14 cellular contexts compared by ENCODE assay signal in the genomic region with DNA sequence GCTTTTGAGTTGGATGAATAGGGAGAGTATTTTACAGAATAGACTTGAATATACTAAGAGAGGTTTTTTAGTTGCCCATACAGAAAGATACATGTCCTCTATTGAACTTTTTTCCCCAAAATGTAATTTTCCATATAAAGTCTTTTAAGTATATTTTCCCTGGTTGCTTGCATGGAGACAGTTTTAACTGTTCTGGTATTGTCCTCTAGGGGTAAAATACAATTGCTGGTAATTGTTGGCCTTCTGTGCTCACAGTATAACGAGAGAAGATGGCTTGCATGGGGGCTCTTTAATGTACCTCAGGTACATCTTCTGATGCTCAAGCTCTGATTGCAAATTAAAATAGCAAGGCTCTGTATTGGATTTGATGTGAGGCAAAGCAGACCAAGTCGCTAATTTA.
DNase-seq lines count a peak whose midpoint lies in the region; ATAC-seq, FAIRE-seq and TF ChIP-seq lines count a peak whose summit lies in the region.
"Had no signal": no experiment of that assay in that cellular context is flagged by ENCODE, and none has a peak within 500 bp of the region (broad histone marks: within the 10 kb centered on the region; RNA-seq: fewer than 3 reads in every experiment).

No MANE protein-coding gene starts in this region.

- H3K27ac Mint-ChIP-seq in astrocyte (ENCODE audit: unreplicated experiment): no peak overlapping the region
- no peak overlapping the region for H3K27ac Mint-ChIP-seq in nephron progenitor cell
- H3K27ac Mint-ChIP-seq: GM23338 had no signal

- H3K79me2 ChIP-seq in SK-N-SH (ENCODE audit: insufficient read depth) (no peaks in the 10 kb centered on the region), astrocyte (ENCODE audit: insufficient read depth, low read length) (no peaks in the 10 kb centered on the region), neural cell (replicated peaks; ENCODE audit: insufficient read depth, low read length) (no peaks in the 10 kb centered on the region)

- no peaks in the 10 kb centered on the region for H3K4me1 ChIP-seq in SK-N-SH (ENCODE audit: control insufficient read depth in 1 of 2, insufficient read depth in 2 of 2, low read depth in 1 of 2, low read length in 1 of 2)
- H3K4me1 ChIP-seq in astrocyte (ENCODE audit: insufficient read depth, low read length): peaks cover 2% of the 10 kb centered on the region
- H3K4me1 ChIP-seq: BLaER1 treated with 17β-estradiol and CSF1 and Interleukin-3, amounts not matched to agents 10 nM and 100 nM had no signal

- ATAC-seq in SK-N-SH treated with all-trans-retinoic acid at 6 μM for 48 hours (no peak), GM21619 (IDR thresholded peaks at IDR 0.05; ENCODE audit: unreplicated experiment) (no peak), GM18517 (IDR thresholded peaks at IDR 0.05; ENCODE audit: unreplicated experiment) (no peak)
- ATAC-seq: GM23338 had no signal

- TF ChIP-seq RAD21 in SK-N-SH (IDR thresholded peaks at IDR 0.05; ENCODE audit: low read length): no peak
- TF ChIP-seq RAD21 in neural cell (conservative IDR thresholded peaks at IDR 0.05): no peak

- no peaks in the 10 kb centered on the region for H4K20me1 ChIP-seq in SK-N-SH (ENCODE audit: insufficient read depth)
- H4K20me1 ChIP-seq in astrocyte (ENCODE audit: insufficient read depth, low read length): no peaks in the 10 kb centered on the region
- no peaks in the 10 kb centered on the region for H4K20me1 ChIP-seq in neural cell (ENCODE audit: insufficient read depth)

- DNase-seq in SK-N-SH: no peak
- DNase-seq in astrocyte (ENCODE audit: low read depth): no peak
- DNase-seq in nephron progenitor cell: no peak
- DNase-seq in UCSD-AML1 (lab: John Stamatoyannopoulos, UW; ENCODE audit: unreplicated experiment): no peak
- DNase-seq: 8988T; ACHN; CD4-positive, CD25-positive, alpha-beta regulatory T cell had no signal

- no peaks in the 10 kb centered on the region for H3K9me3 ChIP-seq in SK-N-SH
- no peaks in the 10 kb centered on the region for H3K9me3 ChIP-seq in astrocyte (ENCODE audit: insufficient read depth, low read depth, low read length)
- H3K9me3 ChIP-seq in neural cell (ENCODE audit: low read length): no peaks in the 10 kb centered on the region
- H3K9me3 ChIP-seq: BLaER1 treated with 17β-estradiol and CSF1 and Interleukin-3, amounts not matched to agents 10 nM and 100 nM; HAP-1 had no signal

- CTCF ChIA-PET in SK-N-SH (lab: Yijun Ruan, JAX): interaction anchor here (0.8 to 1.9 kb wide), 2 partner anchors 12 to 17 kb away, joined by 3 to 5 read pairs; no protein-coding TSS in a partner anchor

- 57% methylated on average over 2 of the region's 2 CpGs for WGBS in SK-N-SH (ENCODE audit: low lambda C conversion rate)

- TF ChIP-seq EP300 in SK-N-SH (IDR thresholded peaks at IDR 0.05; ENCODE audit: borderline replicate concordance in 1 of 2, low read depth in 1 of 2, low read length in 1 of 2): no peak
- TF ChIP-seq EP300 in neural cell (conservative IDR thresholded peaks at IDR 0.05; ENCODE audit: poor library complexity, severe bottlenecking): no peak

- H3K27me3 Mint-ChIP-seq in astrocyte (ENCODE audit: low read depth, unreplicated experiment): no peaks in the 10 kb centered on the region
- no peaks in the 10 kb centered on the region for H3K27me3 Mint-ChIP-seq in nephron progenitor cell (ENCODE audit: low read depth, poor library complexity)
- H3K27me3 Mint-ChIP-seq: CD4-positive, CD25-positive, alpha-beta regulatory T cell had no signal

- POLR2A ChIA-PET in SK-N-SH (lab: Yijun Ruan, JAX): no interaction called here

- no peak overlapping the region for H3K27ac ChIP-seq in SK-N-SH (ENCODE audit: low read depth in 2 of 2, low read length in 1 of 2)
- no peak overlapping the region for H3K27ac ChIP-seq in astrocyte (ENCODE audit: low read depth, low read length)
- H3K27ac ChIP-seq in neural cell (ENCODE audit: low read length): peak overlapping the region; percentile 20
- H3K27ac ChIP-seq: BLaER1 treated with 17β-estradiol and CSF1 and Interleukin-3, amounts not matched to agents 10 nM and 100 nM had no signal

- TF ChIP-seq CTCF in SK-N-SH (IDR thresholded peaks at IDR 0.05) (0 out of 2 replicates have a peak, but pooled peaks have one; percentile 8), astrocyte (IDR thresholded peaks at IDR 0.05; ENCODE audit: insufficient read depth, low read depth, low read length) (no peak), neural cell (IDR thresholded peaks at IDR 0.05; ENCODE audit: poor library complexity, severe bottlenecking) (no peak), nephron progenitor cell (IDR thresholded peaks at IDR 0.05) (no peak)

- H2AFZ ChIP-seq in SK-N-SH (ENCODE audit: low read depth): no peak overlapping the region
- no peak overlapping the region for H2AFZ ChIP-seq in astrocyte (ENCODE audit: low read depth, low read length)
- H2AFZ ChIP-seq in neural cell (ENCODE audit: low read depth, low read length): no peak overlapping the region
- H2AFZ ChIP-seq: GM23338 had no signal

- H3K4me2 ChIP-seq in SK-N-SH (no peak overlapping the region), astrocyte (ENCODE audit: low read length) (no peak overlapping the region), neural cell (ENCODE audit: low read length) (no peak overlapping the region)
- H3K4me2 ChIP-seq: BLaER1 treated with 17β-estradiol and CSF1 and Interleukin-3, amounts not matched to agents 10 nM and 100 nM; GM23338 had no signal

- no peaks in the 10 kb centered on the region for H3K9me3 Mint-ChIP-seq in astrocyte (ENCODE audit: unreplicated experiment)
- no peaks in the 10 kb centered on the region for H3K9me3 Mint-ChIP-seq in nephron progenitor cell
- H3K9me3 Mint-ChIP-seq: CD4-positive, CD25-positive, alpha-beta regulatory T cell; GM23338 had no signal

- no peak overlapping the region for H3K4me3 ChIP-seq in SK-N-SH (ENCODE audit: low read depth in 2 of 2, low read length in 1 of 2)
- H3K4me3 ChIP-seq in astrocyte (ENCODE audit: insufficient read depth, low read depth, low read length): no peak overlapping the region
- H3K4me3 ChIP-seq in neural cell (ENCODE audit: low read length): no peak overlapping the region
- H3K4me3 ChIP-seq: BLaER1 treated with 17β-estradiol and CSF1 and Interleukin-3, amounts not matched to agents 10 nM and 100 nM; GM23338; HAP-1 had no signal

- no peaks in the 10 kb centered on the region for H3K27me3 ChIP-seq in SK-N-SH (ENCODE audit: insufficient read depth)
- no peaks in the 10 kb centered on the region for H3K27me3 ChIP-seq in astrocyte (ENCODE audit: insufficient read depth, low read length)
- no peaks in the 10 kb centered on the region for H3K27me3 ChIP-seq in neural cell (ENCODE audit: insufficient read depth, low read depth, low read length)

- no peaks in the 10 kb centered on the region for H3K9me2 ChIP-seq in SK-N-SH
- no peaks in the 10 kb centered on the region for H3K9me2 ChIP-seq in neural cell (ENCODE audit: insufficient read depth, low read length)

- H3K4me1 Mint-ChIP-seq in astrocyte (ENCODE audit: low read depth, unreplicated experiment) (peaks cover 12% of the 10 kb centered on the region), nephron progenitor cell (peaks cover 24% of the 10 kb centered on the region)

- H3K9ac ChIP-seq in SK-N-SH: no peak overlapping the region
- no peak overlapping the region for H3K9ac ChIP-seq in astrocyte (ENCODE audit: low read length)
- no peak overlapping the region for H3K9ac ChIP-seq in neural cell (ENCODE audit: low read length)
- H3K9ac ChIP-seq: BLaER1 treated with 17β-estradiol and CSF1 and Interleukin-3, amounts not matched to agents 10 nM and 100 nM had no signal

- H3K4me3 Mint-ChIP-seq in astrocyte (ENCODE audit: unreplicated experiment) (no peak overlapping the region), nephron progenitor cell (no peak overlapping the region)
- H3K4me3 Mint-ChIP-seq: CD4-positive, CD25-positive, alpha-beta regulatory T cell; GM23338 had no signal

- H3K36me3 ChIP-seq in SK-N-SH (replicated peaks in 1 of 2; ENCODE audit: control insufficient read depth in 1 of 2, insufficient read depth in 2 of 2, low read length in 1 of 2) (no peaks in the 10 kb centered on the region), astrocyte (ENCODE audit: insufficient read depth, low read length) (no peaks in the 10 kb centered on the region), neural cell (ENCODE audit: insufficient read depth, low read length) (no peaks in the 10 kb centered on the region)
- H3K36me3 ChIP-seq: HAP-1 had no signal

- no peaks in the 10 kb centered on the region for H3F3A ChIP-seq in SK-N-SH (replicated peaks; ENCODE audit: insufficient read depth)
- H3F3A ChIP-seq in neural cell (ENCODE audit: insufficient read depth, low read length, poor library complexity, severe bottlenecking): no peaks in the 10 kb centered on the region

- peak; percentile 13 for FAIRE-seq in astrocyte (lab: Jason Lieb, UNC)

- H3K36me3 Mint-ChIP-seq in astrocyte (ENCODE audit: low read depth, unreplicated experiment) (no peaks in the 10 kb centered on the region), nephron progenitor cell (ENCODE audit: low read depth) (peaks cover 15% of the 10 kb centered on the region)
- H3K36me3 Mint-ChIP-seq: CD4-positive, CD25-positive, alpha-beta regulatory T cell had no signal

TF ChIP-seq in SK-N-SH, 30 proteins besides CTCF, POLR2A, EP300 and RAD21 (continues in another document):
- TF ChIP-seq EZH2phosphoT487 (IDR thresholded peaks at IDR 0.05; ENCODE audit: borderline replicate concordance, low read depth) (no peak), TCF12 (IDR thresholded peaks at IDR 0.05) (no peak), FOXJ3 (CRISPR knock-in tag; IDR thresholded peaks at IDR 0.05) (no peak), FOSL2 (IDR thresholded peaks at IDR 0.05; ENCODE audit: borderline replicate concordance, low read depth) (no peak)

TF ChIP-seq in SK-N-SH treated with all-trans-retinoic acid at 6 μM for 48 hours, 23 proteins besides CTCF, POLR2A, EP300 and RAD21 (continues in another document):
- TF ChIP-seq GLIS3 (CRISPR knock-in tag; IDR thresholded peaks at IDR 0.05) (no peak), SNAI2 (CRISPR knock-in tag; IDR thresholded peaks at IDR 0.05) (no peak), OSR1 (CRISPR knock-in tag; IDR thresholded peaks at IDR 0.05) (no peak), ISL1 (CRISPR knock-in tag; IDR thresholded peaks at IDR 0.05) (no peak), ZFP30 (CRISPR knock-in tag; IDR thresholded peaks at IDR 0.05) (no peak)

TF ChIP-seq in neural cell, 6 proteins besides CTCF, POLR2A, EP300 and RAD21 (continues in another document):
- no peak for TF ChIP-seq TAF1 (IDR thresholded peaks at IDR 0.05; ENCODE audit: low read depth)
